In genomic region chr14:22973217-22974032, GRCh38 we compare ENCODE assay signal across 7 cellular contexts. TPM values are rescaled to one million over a fixed set of nuclear protein-coding genes. Genes with fewer than 3 reads are reported as not detected.
DNase-seq lines count a peak whose midpoint lies in the region; ATAC-seq and TF ChIP-seq lines count a peak whose summit lies in the region.

No MANE protein-coding gene starts in this region.

- H3K36me3 ChIP-seq in liver (ENCODE audit: control insufficient read depth in 4 of 4, insufficient read depth in 3 of 4, low read depth in 1 of 4, low read length in 3 of 4): peaks cover 0 to 9% (median 5%) of the 10 kb centered on the region in 4 donors

- TF ChIP-seq CTCF in HFF-Myc (IDR thresholded peaks at IDR 0.05; ENCODE audit: low read depth, low read length, missing control alignments) (peak; percentile 67), liver (IDR thresholded peaks at IDR 0.05; ENCODE audit: low read depth, low read length, missing input control) (peak; percentile 75)

- peak; percentile 50 for ATAC-seq in SK-N-SH treated with all-trans-retinoic acid at 6 μM for 48 hours

- H3K4me1 ChIP-seq in liver (ENCODE audit: control insufficient read depth in 4 of 4, insufficient read depth in 4 of 4, low read length in 3 of 4): peaks cover 11 to 48% (median 42%) of the 10 kb centered on the region in 4 donors

- no peak overlapping the region for H3K27ac ChIP-seq in liver (ENCODE audit: low read depth in 1 of 2, low read length in 2 of 2)

- no peaks in the 10 kb centered on the region for H3K27me3 ChIP-seq in liver (ENCODE audit: control insufficient read depth in 4 of 4, insufficient read depth in 4 of 4, low read length in 3 of 4)

- DNase-seq in DMS53 treated with DMSO at 0.1 percent for 48 hours (lab: John Stamatoyannopoulos, UW; ENCODE audit: unreplicated experiment): peak; percentile 21
- no peak for DNase-seq in HFF-Myc (ENCODE audit: extremely low read depth, low read depth)
- DNase-seq in cerebellum (ENCODE audit: low spot score): peak; percentile 54
- DNase-seq in superior temporal gyrus (ENCODE audit: extremely low spot score): peak; percentile 79
- no peak for DNase-seq in GM19240 (ENCODE audit: insufficient read length, low spot score)

- WGBS in liver: 80% methylated on average over 6 of the region's 6 CpGs

- H3K9me3 ChIP-seq in liver (ENCODE audit: control insufficient read depth in 4 of 4, low read length in 3 of 4): no peaks in the 10 kb centered on the region

- peak; percentile 87 to 88 for TF ChIP-seq RAD21 in liver (IDR thresholded peaks at IDR 0.05)

- H3K4me3 ChIP-seq in HFF-Myc (replicated peaks; ENCODE audit: low read depth, low read length) (no peak overlapping the region), liver (ENCODE audit: low read depth in 1 of 3, low read length in 3 of 3) (no peak overlapping the region)

- no peak overlapping the region for H3K9ac ChIP-seq in liver (ENCODE audit: low read depth in 1 of 2, low read length in 2 of 2)

TF ChIP-seq in SK-N-SH treated with all-trans-retinoic acid at 6 μM for 48 hours, 23 proteins besides CTCF, POLR2A, EP300 and RAD21:
- TF ChIP-seq, protein P1, sequence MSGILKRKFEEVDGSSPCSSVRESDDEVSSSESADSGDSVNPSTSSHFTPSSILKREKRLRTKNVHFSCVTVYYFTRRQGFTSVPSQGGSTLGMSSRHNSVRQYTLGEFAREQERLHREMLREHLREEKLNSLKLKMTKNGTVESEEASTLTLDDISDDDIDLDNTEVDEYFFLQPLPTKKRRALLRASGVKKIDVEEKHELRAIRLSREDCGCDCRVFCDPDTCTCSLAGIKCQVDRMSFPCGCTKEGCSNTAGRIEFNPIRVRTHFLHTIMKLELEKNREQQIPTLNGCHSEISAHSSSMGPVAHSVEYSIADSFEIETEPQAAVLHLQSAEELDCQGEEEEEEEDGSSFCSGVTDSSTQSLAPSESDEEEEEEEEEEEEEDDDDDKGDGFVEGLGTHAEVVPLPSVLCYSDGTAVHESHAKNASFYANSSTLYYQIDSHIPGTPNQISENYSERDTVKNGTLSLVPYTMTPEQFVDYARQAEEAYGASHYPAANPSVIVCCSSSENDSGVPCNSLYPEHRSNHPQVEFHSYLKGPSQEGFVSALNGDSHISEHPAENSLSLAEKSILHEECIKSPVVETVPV (CRISPR knock-in tag; IDR thresholded peaks at IDR 0.05): no peak
- no peak for TF ChIP-seq TOX (CRISPR knock-in tag; IDR thresholded peaks at IDR 0.05; ENCODE audit: borderline replicate concordance)
- TF ChIP-seq SNAI2 (CRISPR knock-in tag; IDR thresholded peaks at IDR 0.05): no peak
- TF ChIP-seq, protein P2, sequence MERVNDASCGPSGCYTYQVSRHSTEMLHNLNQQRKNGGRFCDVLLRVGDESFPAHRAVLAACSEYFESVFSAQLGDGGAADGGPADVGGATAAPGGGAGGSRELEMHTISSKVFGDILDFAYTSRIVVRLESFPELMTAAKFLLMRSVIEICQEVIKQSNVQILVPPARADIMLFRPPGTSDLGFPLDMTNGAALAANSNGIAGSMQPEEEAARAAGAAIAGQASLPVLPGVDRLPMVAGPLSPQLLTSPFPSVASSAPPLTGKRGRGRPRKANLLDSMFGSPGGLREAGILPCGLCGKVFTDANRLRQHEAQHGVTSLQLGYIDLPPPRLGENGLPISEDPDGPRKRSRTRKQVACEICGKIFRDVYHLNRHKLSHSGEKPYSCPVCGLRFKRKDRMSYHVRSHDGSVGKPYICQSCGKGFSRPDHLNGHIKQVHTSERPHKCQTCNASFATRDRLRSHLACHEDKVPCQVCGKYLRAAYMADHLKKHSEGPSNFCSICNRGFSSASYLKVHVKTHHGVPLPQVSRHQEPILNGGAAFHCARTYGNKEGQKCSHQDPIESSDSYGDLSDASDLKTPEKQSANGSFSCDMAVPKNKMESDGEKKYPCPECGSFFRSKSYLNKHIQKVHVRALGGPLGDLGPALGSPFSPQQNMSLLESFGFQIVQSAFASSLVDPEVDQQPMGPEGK (CRISPR knock-in tag; IDR thresholded peaks at IDR 0.05; ENCODE audit: borderline replicate concordance): no peak
- no peak for TF ChIP-seq TCF4 (CRISPR knock-in tag; IDR thresholded peaks at IDR 0.05; ENCODE audit: borderline replicate concordance)
- TF ChIP-seq, protein P3, sequence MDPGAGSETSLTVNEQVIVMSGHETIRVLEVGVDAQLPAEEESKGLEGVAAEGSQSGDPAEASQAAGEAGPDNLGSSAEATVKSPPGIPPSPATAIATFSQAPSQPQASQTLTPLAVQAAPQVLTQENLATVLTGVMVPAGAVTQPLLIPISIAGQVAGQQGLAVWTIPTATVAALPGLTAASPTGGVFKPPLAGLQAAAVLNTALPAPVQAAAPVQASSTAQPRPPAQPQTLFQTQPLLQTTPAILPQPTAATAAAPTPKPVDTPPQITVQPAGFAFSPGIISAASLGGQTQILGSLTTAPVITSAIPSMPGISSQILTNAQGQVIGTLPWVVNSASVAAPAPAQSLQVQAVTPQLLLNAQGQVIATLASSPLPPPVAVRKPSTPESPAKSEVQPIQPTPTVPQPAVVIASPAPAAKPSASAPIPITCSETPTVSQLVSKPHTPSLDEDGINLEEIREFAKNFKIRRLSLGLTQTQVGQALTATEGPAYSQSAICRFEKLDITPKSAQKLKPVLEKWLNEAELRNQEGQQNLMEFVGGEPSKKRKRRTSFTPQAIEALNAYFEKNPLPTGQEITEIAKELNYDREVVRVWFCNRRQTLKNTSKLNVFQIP (CRISPR knock-in tag; IDR thresholded peaks at IDR 0.05; ENCODE audit: borderline replicate concordance, low read depth): no peak
- no peak for TF ChIP-seq CSDC2 (CRISPR knock-in tag; IDR thresholded peaks at IDR 0.05)
- TF ChIP-seq BACH2 (CRISPR knock-in tag; IDR thresholded peaks at IDR 0.05; ENCODE audit: borderline replicate concordance): no peak
- no peak for TF ChIP-seq ZNF565 (CRISPR knock-in tag; conservative IDR thresholded peaks at IDR 0.05; ENCODE audit: low read depth)

TF ChIP-seq in liver, 16 proteins besides CTCF, POLR2A, EP300 and RAD21 (continues in another document):
- TF ChIP-seq RXRA (IDR thresholded peaks at IDR 0.05): no peak
- no peak for TF ChIP-seq HNF4G (IDR thresholded peaks at IDR 0.05)
- TF ChIP-seq GABPA (IDR thresholded peaks at IDR 0.05 in 1 of 2, conservative IDR thresholded peaks at IDR 0.05 in 1 of 2): no peak
- no peak for TF ChIP-seq NR2F2 (IDR thresholded peaks at IDR 0.05)
- no peak for TF ChIP-seq TAF1 (conservative IDR thresholded peaks at IDR 0.05)
- TF ChIP-seq FOXA2 (IDR thresholded peaks at IDR 0.05): no peak
- TF ChIP-seq ATF3 (IDR thresholded peaks at IDR 0.05): no peak
- no peak for TF ChIP-seq MAX (IDR thresholded peaks at IDR 0.05)
- TF ChIP-seq, protein P4, sequence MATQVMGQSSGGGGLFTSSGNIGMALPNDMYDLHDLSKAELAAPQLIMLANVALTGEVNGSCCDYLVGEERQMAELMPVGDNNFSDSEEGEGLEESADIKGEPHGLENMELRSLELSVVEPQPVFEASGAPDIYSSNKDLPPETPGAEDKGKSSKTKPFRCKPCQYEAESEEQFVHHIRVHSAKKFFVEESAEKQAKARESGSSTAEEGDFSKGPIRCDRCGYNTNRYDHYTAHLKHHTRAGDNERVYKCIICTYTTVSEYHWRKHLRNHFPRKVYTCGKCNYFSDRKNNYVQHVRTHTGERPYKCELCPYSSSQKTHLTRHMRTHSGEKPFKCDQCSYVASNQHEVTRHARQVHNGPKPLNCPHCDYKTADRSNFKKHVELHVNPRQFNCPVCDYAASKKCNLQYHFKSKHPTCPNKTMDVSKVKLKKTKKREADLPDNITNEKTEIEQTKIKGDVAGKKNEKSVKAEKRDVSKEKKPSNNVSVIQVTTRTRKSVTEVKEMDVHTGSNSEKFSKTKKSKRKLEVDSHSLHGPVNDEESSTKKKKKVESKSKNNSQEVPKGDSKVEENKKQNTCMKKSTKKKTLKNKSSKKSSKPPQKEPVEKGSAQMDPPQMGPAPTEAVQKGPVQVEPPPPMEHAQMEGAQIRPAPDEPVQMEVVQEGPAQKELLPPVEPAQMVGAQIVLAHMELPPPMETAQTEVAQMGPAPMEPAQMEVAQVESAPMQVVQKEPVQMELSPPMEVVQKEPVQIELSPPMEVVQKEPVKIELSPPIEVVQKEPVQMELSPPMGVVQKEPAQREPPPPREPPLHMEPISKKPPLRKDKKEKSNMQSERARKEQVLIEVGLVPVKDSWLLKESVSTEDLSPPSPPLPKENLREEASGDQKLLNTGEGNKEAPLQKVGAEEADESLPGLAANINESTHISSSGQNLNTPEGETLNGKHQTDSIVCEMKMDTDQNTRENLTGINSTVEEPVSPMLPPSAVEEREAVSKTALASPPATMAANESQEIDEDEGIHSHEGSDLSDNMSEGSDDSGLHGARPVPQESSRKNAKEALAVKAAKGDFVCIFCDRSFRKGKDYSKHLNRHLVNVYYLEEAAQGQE (IDR thresholded peaks at IDR 0.05): no peak
- TF ChIP-seq EGR1 (IDR thresholded peaks at IDR 0.05; ENCODE audit: low read depth in 2 of 2): no peak

RNA-seq across cellular contexts. Expression of gene AJUBA, which starts 8.9 kb away (rescaled TPM):
- total RNA-seq in cerebellum (7.4 TPM), liver (10 to 100 TPM; 15.9 to 34.9 TPM)
- 10 to 100 TPM; 15.5 to 23.4 TPM for polyA plus RNA-seq in liver

RNA-seq across cellular contexts. Expression of gene HAUS4, which starts 16.5 kb away (rescaled TPM):
- 25.0 TPM for total RNA-seq in cerebellum
- total RNA-seq in liver: 10 to 100 TPM; 11.9 to 32.8 TPM
- 1 to 10 TPM; 5.8 to 7.9 TPM for polyA plus RNA-seq in liver

RNA-seq across cellular contexts. Expression of gene C14orf93, which starts 36.5 kb away (rescaled TPM):
- total RNA-seq in cerebellum (5.2 TPM), liver (1 to 10 TPM; 3.8 to 7.1 TPM)
- polyA plus RNA-seq in liver: 1 to 10 TPM; 2.1 to 3.0 TPM

RNA-seq across cellular contexts. Expression of gene PRMT5, which starts 44.2 kb away (rescaled TPM):
- 48.2 TPM for total RNA-seq in cerebellum
- 10 to 100 TPM; 26.2 to 27.5 TPM for total RNA-seq in liver
- 10 to 100 TPM; 14.1 to 28.2 TPM for polyA plus RNA-seq in liver

RNA-seq across cellular contexts. Expression of gene RBM23, which starts 54.5 kb away (rescaled TPM):
- total RNA-seq in cerebellum: 91.1 TPM
- 100 to 1,000 TPM in 1 of 2 donors, 10 to 100 TPM in 1; 36.7 to 242 TPM for total RNA-seq in liver
- 10 to 100 TPM; 22.3 to 26.0 TPM for polyA plus RNA-seq in liver

Comparison
In these comparisons a context has a peak if more than half of its experiments do, and no peak if none do; other contexts are left out.
1. DNase-seq: peak in DMS53 treated with DMSO at 0.1 percent for 48 hours (single experiment), cerebellum (single experiment) and superior temporal gyrus (single experiment); none in HFF-Myc (single experiment) and GM19240 (single experiment).